13 cellular contexts compared by ENCODE assay signal in the genomic region with DNA sequence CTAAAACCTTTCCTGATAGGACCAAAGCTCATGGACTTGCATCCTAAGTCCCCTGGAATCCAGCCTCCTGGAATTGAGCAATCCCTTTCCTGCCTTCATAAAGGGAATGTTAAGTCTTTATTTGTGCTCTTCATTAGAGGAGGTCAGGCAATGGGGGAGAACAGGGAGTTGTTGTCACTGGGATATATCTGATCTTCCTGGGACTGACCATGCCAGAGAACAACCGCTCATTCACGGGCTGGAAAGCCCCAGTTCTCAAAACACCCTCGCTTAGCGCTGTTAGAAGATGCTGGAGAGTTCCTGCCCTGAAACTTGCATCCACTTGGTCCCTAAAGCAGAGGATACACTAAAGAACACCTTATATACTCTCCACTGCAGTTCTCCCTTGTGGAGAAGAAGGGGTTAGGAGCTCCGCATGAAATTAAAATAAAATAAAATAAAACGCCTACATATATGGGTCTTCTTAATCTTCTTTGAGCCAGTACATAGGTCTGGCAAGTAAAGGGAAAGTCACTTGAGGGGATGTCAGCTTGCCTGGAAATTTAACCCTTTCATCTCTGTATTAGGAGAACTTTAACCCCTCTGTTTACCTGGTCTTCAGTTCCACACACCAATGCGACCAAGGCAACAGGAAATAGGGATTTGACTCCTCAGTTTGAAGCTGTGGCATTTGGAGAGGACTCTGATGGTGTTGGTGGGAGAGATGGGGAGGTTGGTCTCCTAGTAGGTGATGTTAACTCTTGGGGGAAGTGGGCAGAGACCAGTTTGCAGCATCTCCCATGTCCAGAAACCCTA. TPM values are rescaled to one million over a fixed set of nuclear protein-coding genes. Genes with fewer than 3 reads are reported as not detected.
DNase-seq lines count a peak whose midpoint lies in the region; ATAC-seq and TF ChIP-seq lines count a peak whose summit lies in the region.
"Had no signal": no experiment of that assay in that cellular context is flagged by ENCODE, and none has a peak within 500 bp of the region (broad histone marks: within the 10 kb centered on the region; RNA-seq: fewer than 3 reads in every experiment).

No MANE protein-coding gene starts in this region.

- H3K79me2 ChIP-seq in mammary epithelial cell (ENCODE audit: insufficient read depth, low read length), result no peaks in the 10 kb centered on the region

- TF ChIP-seq EP300 in gastroesophageal sphincter (IDR thresholded peaks at IDR 0.05), result no peak

- no peak for TF ChIP-seq CTCF in MCF 10A (IDR thresholded peaks at IDR 0.05; ENCODE audit: unreplicated experiment)
- TF ChIP-seq CTCF in mammary epithelial cell (conservative IDR thresholded peaks at IDR 0.05 in 1 of 2, IDR thresholded peaks at IDR 0.05 in 1 of 2; ENCODE audit: extremely low read depth in 1 of 2, insufficient read depth in 1 of 2, low read depth in 1 of 2, low read length in 2 of 2), result no peak
- TF ChIP-seq CTCF in gastroesophageal sphincter (IDR thresholded peaks at IDR 0.05), result no peak

- H3K4me3 ChIP-seq in mammary epithelial cell (replicated peaks in 1 of 3; ENCODE audit: insufficient read depth in 1 of 3, low read depth in 2 of 3, low read length in 3 of 3), result no peak overlapping the region
- peak overlapping the region in 1 of 2 donors; percentile 59 for H3K4me3 ChIP-seq in gastroesophageal sphincter
- H3K4me3 ChIP-seq in muscle layer of colon (ENCODE audit: low read depth in 1 of 2, low read length in 2 of 2), result peak overlapping the region; percentile 60 to 66
- peak overlapping the region; percentile 53 for H3K4me3 ChIP-seq in urinary bladder (ENCODE audit: low read depth, low read length)
- H3K4me3 ChIP-seq in CD8-positive, alpha-beta memory T cell (ENCODE audit: low read length), result no peak overlapping the region

- H3K27me3 ChIP-seq in mammary epithelial cell (ENCODE audit: insufficient read depth, low read length), result peaks cover 28% of the 10 kb centered on the region
- peaks cover 86% of the 10 kb centered on the region for H3K27me3 ChIP-seq in gastroesophageal sphincter
- peaks cover 0 to 4% of the 10 kb centered on the region in 2 donors for H3K27me3 ChIP-seq in muscle layer of colon (ENCODE audit: control insufficient read depth in 1 of 2, insufficient read depth in 2 of 2, low read length in 2 of 2)
- no peaks in the 10 kb centered on the region for H3K27me3 ChIP-seq in CD8-positive, alpha-beta memory T cell (ENCODE audit: insufficient read depth, low read length, poor library complexity, severe bottlenecking)
- H3K27me3 ChIP-seq: ascending aorta had no signal

- no peaks in the 10 kb centered on the region for H3K27me3 Mint-ChIP-seq in MCF 10A (ENCODE audit: insufficient read depth, unreplicated experiment)
- peaks cover 29% of the 10 kb centered on the region for H3K27me3 Mint-ChIP-seq in stimulated activated naive CD8-positive, alpha-beta T cell treated with anti-CD3 and anti-CD28 coated beads, Interleukin-15, amount 100 ng/mL, for 72 hours
- H3K27me3 Mint-ChIP-seq in CD8-positive, alpha-beta memory T cell, result peaks cover 0 to 6% of the 10 kb centered on the region in 2 donors

- H3K9me3 ChIP-seq in mammary epithelial cell (replicated peaks; ENCODE audit: insufficient read depth, low read length) (no peaks in the 10 kb centered on the region), gastroesophageal sphincter (no peaks in the 10 kb centered on the region), muscle layer of colon (ENCODE audit: low read length) (no peaks in the 10 kb centered on the region)
- H3K9me3 ChIP-seq in CD8-positive, alpha-beta memory T cell (ENCODE audit: low read length), result no peaks in the 10 kb centered on the region
- H3K9me3 ChIP-seq: ascending aorta had no signal

- peaks cover 6% of the 10 kb centered on the region for H3K4me1 Mint-ChIP-seq in MCF 10A (ENCODE audit: insufficient read depth, unreplicated experiment)
- peaks cover 6% of the 10 kb centered on the region for H3K4me1 Mint-ChIP-seq in stimulated activated naive CD8-positive, alpha-beta T cell treated with anti-CD3 and anti-CD28 coated beads, Interleukin-15, amount 100 ng/mL, for 72 hours
- H3K4me1 Mint-ChIP-seq in CD8-positive, alpha-beta memory T cell, result no peaks in the 10 kb centered on the region

- no peak overlapping the region for H2AFZ ChIP-seq in mammary epithelial cell (ENCODE audit: low read depth, low read length)

- dilution Hi-C loops in mammary epithelial cell (cut with HindIII; ENCODE audit: low sequenced_read_pairs), result no loop called here

- TF ChIP-seq POLR2A in gastroesophageal sphincter (IDR thresholded peaks at IDR 0.05), result no peak

- POLR2A ChIA-PET in MCF 10A (lab: Yijun Ruan, JAX), result no interaction called here
- POLR2A ChIA-PET in CD8-positive, alpha-beta memory T cell (lab: Charles Lee), result no interaction called here

- no peaks in the 10 kb centered on the region for H4K20me1 ChIP-seq in mammary epithelial cell (ENCODE audit: insufficient read depth, low read length)

- peaks cover 7% of the 10 kb centered on the region for H3K9me3 Mint-ChIP-seq in MCF 10A (ENCODE audit: unreplicated experiment)
- H3K9me3 Mint-ChIP-seq in stimulated activated naive CD8-positive, alpha-beta T cell treated with anti-CD3 and anti-CD28 coated beads, Interleukin-15, amount 100 ng/mL, for 72 hours, result peaks cover 6 to 7% of the 10 kb centered on the region in 2 donors
- H3K9me3 Mint-ChIP-seq in CD8-positive, alpha-beta memory T cell, result peaks cover 0 to 13% (median 2%) of the 10 kb centered on the region in 5 donors

- H3K27ac Mint-ChIP-seq in MCF 10A (ENCODE audit: low read depth, unreplicated experiment), result no peak overlapping the region
- no peak overlapping the region for H3K27ac Mint-ChIP-seq in stimulated activated naive CD8-positive, alpha-beta T cell treated with anti-CD3 and anti-CD28 coated beads, Interleukin-15, amount 100 ng/mL, for 72 hours
- no peak overlapping the region for H3K27ac Mint-ChIP-seq in CD8-positive, alpha-beta memory T cell

- WGBS in mammary epithelial cell (ENCODE audit: low coverage, missing lambda C conversion rate), result 14% methylated on average over 7 of the region's 7 CpGs
- 1 to 6% methylated on average over 3 to 5 of the region's 7 CpGs for WGBS in gastroesophageal sphincter (ENCODE audit: low coverage in 1 of 2), 2 donors
- 10% methylated on average over 7 of the region's 7 CpGs for WGBS in urinary bladder

- H3K36me3 ChIP-seq in mammary epithelial cell (ENCODE audit: insufficient read depth, low read length) (no peaks in the 10 kb centered on the region), gastroesophageal sphincter (no peaks in the 10 kb centered on the region), muscle layer of colon (ENCODE audit: insufficient read depth, low read length) (no peaks in the 10 kb centered on the region), urinary bladder (ENCODE audit: insufficient read depth) (no peaks in the 10 kb centered on the region)
- H3K36me3 ChIP-seq in CD8-positive, alpha-beta memory T cell (ENCODE audit: insufficient read depth, low read length), result no peaks in the 10 kb centered on the region
- H3K36me3 ChIP-seq: ascending aorta had no signal

- H3K36me3 Mint-ChIP-seq in MCF 10A (ENCODE audit: insufficient read depth, unreplicated experiment), result no peaks in the 10 kb centered on the region
- peaks cover 0 to 4% (median 0%) of the 10 kb centered on the region in 3 donors for H3K36me3 Mint-ChIP-seq in CD8-positive, alpha-beta memory T cell

- H3K27ac ChIP-seq in mammary epithelial cell (ENCODE audit: insufficient read depth, low read depth, low read length) (no peak overlapping the region), gastroesophageal sphincter (peak overlapping the region in 3 of 4 donors; percentile 49 to 75 (median 72)), muscle layer of colon (ENCODE audit: low read depth, low read length) (peak overlapping the region; percentile 58), urinary bladder (ENCODE audit: low read depth) (no peak overlapping the region)
- no peak overlapping the region for H3K27ac ChIP-seq in CD8-positive, alpha-beta memory T cell (ENCODE audit: low read depth, low read length)
- H3K27ac ChIP-seq: ascending aorta had no signal

- no peak overlapping the region for H3K4me3 Mint-ChIP-seq in MCF 10A (ENCODE audit: unreplicated experiment)
- no peak overlapping the region for H3K4me3 Mint-ChIP-seq in stimulated activated naive CD8-positive, alpha-beta T cell treated with anti-CD3 and anti-CD28 coated beads, Interleukin-15, amount 100 ng/mL, for 72 hours
- H3K4me3 Mint-ChIP-seq in CD8-positive, alpha-beta memory T cell, result peak overlapping the region in 1 of 7 donors; percentile 61

- H3K9ac ChIP-seq in mammary epithelial cell (ENCODE audit: insufficient read depth, low read length) (no peak overlapping the region), muscle layer of colon (ENCODE audit: low read length) (no peak overlapping the region)

- ATAC-seq in gastroesophageal sphincter (peak; percentile 48), HG03196 (IDR thresholded peaks at IDR 0.05; ENCODE audit: unreplicated experiment) (no peak)
- no peak for ATAC-seq in stimulated activated naive CD8-positive, alpha-beta T cell treated with anti-CD3 and anti-CD28 coated beads, Interleukin-15, amount 100 ng/mL, for 72 hours

- BruUV-seq in MCF 10A (replicated peaks; lab: Mats Ljungman, UMichigan), result no TSS peak
- no TSS peak for BruUV-seq in mammary epithelial cell (replicated peaks; lab: Mats Ljungman, UMichigan)

- intact Hi-C loops in MCF 10A (cut with micrococcal nuclease) (loop anchor here (10.0 kb wide), 1 partner anchor 1042 kb away; no protein-coding TSS in a partner anchor), mammary epithelial cell (cut with micrococcal nuclease) (no loop called here)

- H3K4me1 ChIP-seq in mammary epithelial cell (ENCODE audit: insufficient read depth, low read length) (no peaks in the 10 kb centered on the region), gastroesophageal sphincter (peaks cover 2 to 16% (median 3%) of the 10 kb centered on the region in 3 donors), muscle layer of colon (ENCODE audit: insufficient read depth, low read length) (peaks cover 20% of the 10 kb centered on the region), urinary bladder (ENCODE audit: insufficient read depth) (no peaks in the 10 kb centered on the region)
- no peaks in the 10 kb centered on the region for H3K4me1 ChIP-seq in CD8-positive, alpha-beta memory T cell (ENCODE audit: insufficient read depth, low read length)
- H3K4me1 ChIP-seq: ascending aorta had no signal

- H3K4me2 ChIP-seq in mammary epithelial cell (ENCODE audit: insufficient read depth, low read depth, low read length), result no peak overlapping the region

- CTCF ChIA-PET in MCF 10A (lab: Yijun Ruan, JAX), result interaction anchor here (0.6 to 1.5 kb wide), 4 partner anchors 9 to 458 kb away, joined by 3 to 4 read pairs (median 3); no protein-coding TSS in a partner anchor
- CTCF ChIA-PET in mammary epithelial cell (lab: Charles Lee; ENCODE audit: low non-redundant PET), result no interaction called here
- CTCF ChIA-PET in CD8-positive, alpha-beta memory T cell (lab: Charles Lee), result no interaction called here

- DNase-seq in MCF 10A (ENCODE audit: unreplicated experiment) (peak; percentile 8), mammary epithelial cell (no peak)
- no peak for DNase-seq in stimulated activated naive CD8-positive, alpha-beta T cell treated with anti-CD3 and anti-CD28 coated beads, Interleukin-15, amount 100 ng/mL, for 72 hours
- no peak for DNase-seq in CD8-positive, alpha-beta memory T cell
- DNase-seq: activated T-cell treated with anti-CD3 and anti-CD28 coated beads for 4 hours, kidney glomerular epithelial cell, T1000 had no signal

- in situ Hi-C loops in mammary epithelial cell (cut with MboI; ENCODE audit: low sequenced_read_pairs in 2 of 2), result no loop called here

RNA-seq across cellular contexts. Expression of a gene that starts 1.2 kb away (rescaled TPM):
- total RNA-seq in MCF 10A (2022) (0.54 TPM in 1 of 2 replicates, not detected in the other), mammary epithelial cell (not detected), gastroesophageal sphincter (10 to 100 TPM in 2 of 4 donors, 1 to 10 TPM in 2; 8.5 to 18.6 (median 10.0) TPM), urinary bladder (14.8 TPM)
- polyA plus RNA-seq in mammary epithelial cell (not detected), urinary bladder (9.3 TPM)
- polyA minus RNA-seq in mammary epithelial cell, result not detected
- not detected for total RNA-seq in CD8-positive, alpha-beta memory T cell
- polyA plus RNA-seq in CD8-positive, alpha-beta memory T cell, result not detected
- total RNA-seq: ascending aorta, LHCN-M2 had no signal

Comparison
In these comparisons a context has a peak if more than half of its experiments do, and no peak if none do; other contexts are left out.
1. H3K27ac ChIP-seq: peak in gastroesophageal sphincter (3 of 4) and muscle layer of colon (single experiment); none in mammary epithelial cell (single experiment), urinary bladder (single experiment) and CD8-positive, alpha-beta memory T cell (single experiment).
2. H3K4me3 ChIP-seq: peak in muscle layer of colon (2 of 2) and urinary bladder (single experiment); none in mammary epithelial cell (0 of 3) and CD8-positive, alpha-beta memory T cell (single experiment).